In genomic region chr4:70651864-70652506, GRCh38 we compare ENCODE assay signal across 1 cellular context.
TF ChIP-seq lines count a peak whose summit lies in the region.

No MANE protein-coding gene starts in this region.

TF ChIP-seq in HCT116, 20 proteins besides CTCF, POLR2A, EP300 and RAD21 (continued from another document):
- TF ChIP-seq SRF (IDR thresholded peaks at IDR 0.05; ENCODE audit: low read depth) (no peak), CBX3 (IDR thresholded peaks at IDR 0.05; ENCODE audit: low read depth) (no peak), EGR1 (IDR thresholded peaks at IDR 0.05; ENCODE audit: low read depth) (no peak)
